1 cellular context compared by ENCODE assay signal in the genomic region with DNA sequence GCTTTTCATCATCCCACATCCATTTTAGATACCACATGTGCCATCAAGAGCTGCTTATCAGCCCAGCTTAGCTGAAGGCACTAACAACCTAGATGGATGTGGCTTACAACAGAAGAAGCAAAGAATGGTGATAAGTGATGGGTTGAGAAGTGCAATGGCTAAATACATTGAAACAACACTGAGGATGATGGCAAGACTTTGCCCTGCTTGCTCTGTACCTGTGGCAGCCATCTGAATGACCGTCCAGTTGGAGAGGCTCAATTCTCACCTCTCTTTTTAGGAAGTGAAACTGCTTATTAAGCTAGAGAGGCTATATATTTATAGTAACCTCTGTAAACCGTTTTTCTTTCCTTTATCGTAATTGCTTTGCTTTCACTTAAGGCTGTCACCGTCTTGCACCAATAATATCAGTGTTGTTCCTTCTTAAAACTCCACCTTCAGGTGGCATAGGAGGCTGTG.
TF ChIP-seq lines count a peak whose summit lies in the region.

No MANE protein-coding gene starts in this region.

TF ChIP-seq in HepG2, 621 proteins besides CTCF, POLR2A, EP300 and RAD21 (continued from another document):
- TF ChIP-seq, protein P1, sequence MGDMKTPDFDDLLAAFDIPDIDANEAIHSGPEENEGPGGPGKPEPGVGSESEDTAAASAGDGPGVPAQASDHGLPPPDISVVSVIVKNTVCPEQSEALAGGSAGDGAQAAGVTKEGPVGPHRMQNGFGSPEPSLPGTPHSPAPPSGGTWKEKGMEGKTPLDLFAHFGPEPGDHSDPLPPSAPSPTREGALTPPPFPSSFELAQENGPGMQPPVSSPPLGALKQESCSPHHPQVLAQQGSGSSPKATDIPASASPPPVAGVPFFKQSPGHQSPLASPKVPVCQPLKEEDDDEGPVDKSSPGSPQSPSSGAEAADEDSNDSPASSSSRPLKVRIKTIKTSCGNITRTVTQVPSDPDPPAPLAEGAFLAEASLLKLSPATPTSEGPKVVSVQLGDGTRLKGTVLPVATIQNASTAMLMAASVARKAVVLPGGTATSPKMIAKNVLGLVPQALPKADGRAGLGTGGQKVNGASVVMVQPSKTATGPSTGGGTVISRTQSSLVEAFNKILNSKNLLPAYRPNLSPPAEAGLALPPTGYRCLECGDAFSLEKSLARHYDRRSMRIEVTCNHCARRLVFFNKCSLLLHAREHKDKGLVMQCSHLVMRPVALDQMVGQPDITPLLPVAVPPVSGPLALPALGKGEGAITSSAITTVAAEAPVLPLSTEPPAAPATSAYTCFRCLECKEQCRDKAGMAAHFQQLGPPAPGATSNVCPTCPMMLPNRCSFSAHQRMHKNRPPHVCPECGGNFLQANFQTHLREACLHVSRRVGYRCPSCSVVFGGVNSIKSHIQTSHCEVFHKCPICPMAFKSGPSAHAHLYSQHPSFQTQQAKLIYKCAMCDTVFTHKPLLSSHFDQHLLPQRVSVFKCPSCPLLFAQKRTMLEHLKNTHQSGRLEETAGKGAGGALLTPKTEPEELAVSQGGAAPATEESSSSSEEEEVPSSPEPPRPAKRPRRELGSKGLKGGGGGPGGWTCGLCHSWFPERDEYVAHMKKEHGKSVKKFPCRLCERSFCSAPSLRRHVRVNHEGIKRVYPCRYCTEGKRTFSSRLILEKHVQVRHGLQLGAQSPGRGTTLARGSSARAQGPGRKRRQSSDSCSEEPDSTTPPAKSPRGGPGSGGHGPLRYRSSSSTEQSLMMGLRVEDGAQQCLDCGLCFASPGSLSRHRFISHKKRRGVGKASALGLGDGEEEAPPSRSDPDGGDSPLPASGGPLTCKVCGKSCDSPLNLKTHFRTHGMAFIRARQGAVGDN (CRISPR knock-in tag; IDR thresholded peaks at IDR 0.05): no peak
- TF ChIP-seq ZNF878 (CRISPR knock-in tag; IDR thresholded peaks at IDR 0.05) (no peak), DMAP1 (CRISPR knock-in tag; IDR thresholded peaks at IDR 0.05) (no peak), NFYB (CRISPR knock-in tag; IDR thresholded peaks at IDR 0.05) (no peak), RFXAP (CRISPR knock-in tag; IDR thresholded peaks at IDR 0.05; ENCODE audit: borderline replicate concordance) (no peak), ZNF543 (CRISPR knock-in tag; IDR thresholded peaks at IDR 0.05) (no peak), GATAD2A (CRISPR knock-in tag; IDR thresholded peaks at IDR 0.05) (no peak)
- TF ChIP-seq, protein P2, sequence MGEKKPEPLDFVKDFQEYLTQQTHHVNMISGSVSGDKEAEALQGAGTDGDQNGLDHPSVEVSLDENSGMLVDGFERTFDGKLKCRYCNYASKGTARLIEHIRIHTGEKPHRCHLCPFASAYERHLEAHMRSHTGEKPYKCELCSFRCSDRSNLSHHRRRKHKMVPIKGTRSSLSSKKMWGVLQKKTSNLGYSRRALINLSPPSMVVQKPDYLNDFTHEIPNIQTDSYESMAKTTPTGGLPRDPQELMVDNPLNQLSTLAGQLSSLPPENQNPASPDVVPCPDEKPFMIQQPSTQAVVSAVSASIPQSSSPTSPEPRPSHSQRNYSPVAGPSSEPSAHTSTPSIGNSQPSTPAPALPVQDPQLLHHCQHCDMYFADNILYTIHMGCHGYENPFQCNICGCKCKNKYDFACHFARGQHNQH (CRISPR knock-in tag; IDR thresholded peaks at IDR 0.05): no peak
